16 cellular contexts compared by ENCODE assay signal in the genomic region with DNA sequence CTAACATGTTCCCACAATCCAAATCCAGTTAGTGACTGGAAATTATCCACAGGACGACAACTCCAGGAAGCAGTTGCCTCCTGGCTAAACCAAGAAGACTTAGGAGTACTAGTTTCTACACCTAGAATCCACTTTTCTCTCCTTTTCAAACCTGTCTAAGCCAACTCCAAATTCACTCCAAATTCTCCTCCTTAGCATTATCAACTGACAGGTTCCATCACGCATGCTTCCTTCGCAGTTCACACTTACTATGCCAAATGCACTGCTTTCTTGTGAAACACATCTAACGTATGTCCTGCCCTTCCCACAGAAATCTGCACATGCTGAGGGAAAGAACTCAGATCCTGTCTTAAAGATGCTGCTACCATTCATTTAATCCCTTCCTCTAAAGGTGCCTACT.
"Had no signal": no experiment of that assay in that cellular context is flagged by ENCODE, and none has a peak within 500 bp of the region (broad histone marks: within the 10 kb centered on the region; RNA-seq: fewer than 3 reads in every experiment).

No MANE protein-coding gene starts in this region.

- H3K36me3 ChIP-seq: adrenal gland had no signal

- H3K27ac ChIP-seq: adrenal gland had no signal

- H3K27ac Mint-ChIP-seq: activated naive CD4-positive, alpha-beta T cell treated with anti-CD3 and anti-CD28 coated beads for 36 hours; activated T-helper 17 cell treated with anti-CD3 and anti-CD28 coated beads, Interleukin-2, amount 50 U/mL, for 72 hours had no signal

- H3K27me3 ChIP-seq: adrenal gland, testis had no signal

- DNase-seq: activated naive CD4-positive, alpha-beta T cell treated with anti-CD3 and anti-CD28 coated beads for 36 hours; activated T-cell treated with anti-CD3 and anti-CD28 coated beads for 4 hours; adrenal gland; central memory CD4-positive, alpha-beta T cell; cortex of kidney; effector CD8-positive, alpha-beta T cell; hypothalamus; mucosa of descending colon; naive thymus-derived CD8-positive, alpha-beta T cell; occipital lobe; stimulated activated CD4-positive, alpha-beta T cell treated with anti-CD3 and anti-CD28 coated beads, Interleukin-2, amount 100 ng/mL, for 48 hours; stimulated activated naive CD8-positive, alpha-beta T cell treated with anti-CD3 and anti-CD28 coated beads, Interleukin-15, Interleukin-2, amounts not matched to agents 100 U/mL and 50 U/mL, for 24 hours; T-helper 9 cell; testis had no signal

- H3K4me3 Mint-ChIP-seq: activated naive CD4-positive, alpha-beta T cell treated with anti-CD3 and anti-CD28 coated beads for 36 hours; activated T-helper 17 cell treated with anti-CD3 and anti-CD28 coated beads, Interleukin-2, amount 50 U/mL, for 72 hours; naive thymus-derived CD8-positive, alpha-beta T cell had no signal

- H3K9me3 Mint-ChIP-seq: activated T-helper 17 cell treated with anti-CD3 and anti-CD28 coated beads, Interleukin-2, amount 50 U/mL, for 72 hours; naive thymus-derived CD8-positive, alpha-beta T cell had no signal

- H3K4me3 ChIP-seq: adrenal gland, lung, mucosa of descending colon, testis had no signal

- H3K27me3 Mint-ChIP-seq: activated T-helper 17 cell treated with anti-CD3 and anti-CD28 coated beads, Interleukin-2, amount 50 U/mL, for 72 hours; naive thymus-derived CD8-positive, alpha-beta T cell had no signal

- H3K9me3 ChIP-seq: adrenal gland, mucosa of descending colon, testis had no signal
